In genomic region chr6:122081921-122082320, GRCh38 we compare ENCODE assay signal across 24 cellular contexts.
DNase-seq lines count a peak whose midpoint lies in the region; ATAC-seq and TF ChIP-seq lines count a peak whose summit lies in the region.
"Had no signal": no experiment of that assay in that cellular context is flagged by ENCODE, and none has a peak within 500 bp of the region (broad histone marks: within the 10 kb centered on the region; RNA-seq: fewer than 3 reads in every experiment).

No MANE protein-coding gene starts in this region.

- ATAC-seq in left lung (peak; percentile 82), HG02763 (IDR thresholded peaks at IDR 0.05; ENCODE audit: unreplicated experiment) (no peak)
- ATAC-seq: activated T-cell treated with anti-CD3 and anti-CD28 coated beads, Interleukin-2, amount 50 U/mL, for 4 hours had no signal

- H3K4me3 ChIP-seq in left lung, result no peak overlapping the region
- H3K4me3 ChIP-seq: upper lobe of left lung had no signal

- no peaks in the 10 kb centered on the region; the same call in 1 of the 2 replicates for H3K27me3 Mint-ChIP-seq in HFFc6 (ENCODE audit: insufficient read depth)
- H3K27me3 Mint-ChIP-seq: dendritic cell treated with granulocyte-macrophage colony-stimulating factor and Interleukin-4, amounts not matched to agents 40 ng/mL and 50 ng/mL, for 4 days had no signal

- intact Hi-C loops in left lung (cut with DNase I), result no loop called here

- no peak overlapping the region for H3K27ac ChIP-seq in left lung
- H3K27ac ChIP-seq: C4-2B, RWPE1, upper lobe of left lung had no signal

- no peaks in the 10 kb centered on the region for H3K9me3 ChIP-seq in left lung
- H3K9me3 ChIP-seq: upper lobe of left lung had no signal

- no peak overlapping the region for H3K27ac Mint-ChIP-seq in HFFc6
- H3K27ac Mint-ChIP-seq: activated naive CD4-positive, alpha-beta T cell treated with anti-CD3 and anti-CD28 coated beads for 36 hours; dendritic cell treated with granulocyte-macrophage colony-stimulating factor and Interleukin-4, amounts not matched to agents 40 ng/mL and 50 ng/mL, for 4 days; immature natural killer cell had no signal

- H3K9me3 Mint-ChIP-seq in HFFc6, result no peaks in the 10 kb centered on the region
- H3K9me3 Mint-ChIP-seq: activated naive CD4-positive, alpha-beta T cell treated with anti-CD3 and anti-CD28 coated beads for 36 hours; activated T-cell treated with anti-CD3 and anti-CD28 coated beads, Interleukin-2, amount 50 U/mL, for 4 hours; dendritic cell treated with granulocyte-macrophage colony-stimulating factor and Interleukin-4, amounts not matched to agents 40 ng/mL and 50 ng/mL, for 4 days; nephron had no signal

- H3K36me3 Mint-ChIP-seq in HFFc6 (ENCODE audit: low read depth), result no peaks in the 10 kb centered on the region
- H3K36me3 Mint-ChIP-seq: immature natural killer cell had no signal

- peaks cover 5% of the 10 kb centered on the region; the same call in 1 of the 2 replicates for H3K4me1 Mint-ChIP-seq in HFFc6 (ENCODE audit: low read depth)
- H3K4me1 Mint-ChIP-seq: immature natural killer cell had no signal

- in situ Hi-C loops in ACHN (cut with HindIII; ENCODE audit: low pct_ligation_motif_present, low pct_unique_long_range_greater_than_20kb, low sequenced_read_pairs), result no loop called here
- in situ Hi-C loops in SK-MEL-5 (cut with HindIII; ENCODE audit: low pct_unique_long_range_greater_than_20kb, low sequenced_read_pairs), result no loop called here

- peak; percentile 34 for DNase-seq in ACHN
- DNase-seq in HFFc6, result no peak
- peak; percentile 2 for DNase-seq in SK-MEL-5 (ENCODE audit: low read depth, low spot score)
- no peak for DNase-seq in left lung
- DNase-seq in activated effector memory CD4-positive, alpha-beta T cell treated with anti-CD3 and anti-CD28 coated beads, Interleukin-2, amount 50 U/mL, for 16 hours, result no peak
- DNase-seq in inferior parietal cortex (ENCODE audit: extremely low spot score), result no peak
- no peak for DNase-seq in NCI-H2081 (lab: John Stamatoyannopoulos, UW)
- DNase-seq: activated CD4-positive, alpha-beta T cell treated with anti-CD3 and anti-CD28 coated beads for 1 hour; activated CD8-positive, alpha-beta memory T cell treated with anti-CD3 and anti-CD28 coated beads for 24 hours; activated naive CD4-positive, alpha-beta T cell treated with anti-CD3 and anti-CD28 coated beads for 36 hours; activated T-cell treated with anti-CD3 and anti-CD28 coated beads, Interleukin-2, amount 50 U/mL, for 4 hours; amygdala; immature natural killer cell; MM.1S; NCI-H1436; NCI-H510A treated with DMSO at 0.1 percent for 48 hours; NK-92 treated with Interleukin-12 subunit alpha and Interleukin-12 subunit beta, amount 100 ng/mL, for 24 hours; T1000 had no signal

- no peak for TF ChIP-seq CTCF in HFFc6 (IDR thresholded peaks at IDR 0.05)
- no peak for TF ChIP-seq CTCF in left lung (IDR thresholded peaks at IDR 0.05)

- no peaks in the 10 kb centered on the region for H3K4me1 ChIP-seq in left lung
- H3K4me1 ChIP-seq: upper lobe of left lung had no signal

- no peaks in the 10 kb centered on the region for H3K36me3 ChIP-seq in left lung
- H3K36me3 ChIP-seq: upper lobe of left lung had no signal

- no peaks in the 10 kb centered on the region for H3K27me3 ChIP-seq in left lung
- H3K27me3 ChIP-seq: upper lobe of left lung had no signal

- H3K4me3 Mint-ChIP-seq in HFFc6, result peak overlapping the region; percentile 44
- H3K4me3 Mint-ChIP-seq: activated naive CD4-positive, alpha-beta T cell treated with anti-CD3 and anti-CD28 coated beads for 36 hours; activated T-cell treated with anti-CD3 and anti-CD28 coated beads, Interleukin-2, amount 50 U/mL, for 4 hours; dendritic cell treated with granulocyte-macrophage colony-stimulating factor and Interleukin-4, amounts not matched to agents 40 ng/mL and 50 ng/mL, for 4 days; immature natural killer cell; nephron had no signal

Comparison
In these comparisons a context has a peak if more than half of its experiments do, and no peak if none do; other contexts are left out.
1. DNase-seq: peak in ACHN (single experiment) and SK-MEL-5 (single experiment); none in HFFc6 (single experiment), left lung (0 of 2), activated effector memory CD4-positive, alpha-beta T cell treated with anti-CD3 and anti-CD28 coated beads, Interleukin-2, amount 50 U/mL, for 16 hours (single experiment), inferior parietal cortex (single experiment) and NCI-H2081 (0 of 2).